ENCODE assay signal across 8 cellular contexts in genomic region chr2:200308421-200309295, GRCh38. TPM values are rescaled to one million over a fixed set of nuclear protein-coding genes. Genes with fewer than 3 reads are reported as not detected.
DNase-seq lines count a peak whose midpoint lies in the region; ATAC-seq and TF ChIP-seq lines count a peak whose summit lies in the region.

No MANE protein-coding gene starts in this region.

- no peak for ATAC-seq in GM21423 (IDR thresholded peaks at IDR 0.05; ENCODE audit: unreplicated experiment)
- no peak for ATAC-seq in stimulated activated memory B cell treated with anti-CD40 and anti-IgM and Interleukin-4, amounts not matched to agents 10 μg/mL and 1 μg/mL and 100 μg/mL, for 72 hours

- H3K4me1 Mint-ChIP-seq in stimulated activated memory B cell treated with anti-CD40 and anti-IgM and Interleukin-4, amounts not matched to agents 10 μg/mL and 1 μg/mL and 100 μg/mL, for 72 hours: peaks cover 10% of the 10 kb centered on the region

- peak overlapping the region; percentile 89 for H3K4me3 ChIP-seq in HUES48 (ENCODE audit: low read depth, low read length)
- peak overlapping the region in 2 of 3 donors; percentile 92 to 94 for H3K4me3 ChIP-seq in breast epithelium
- peak overlapping the region; percentile 53 to 71 for H3K4me3 ChIP-seq in muscle layer of colon (ENCODE audit: low read depth in 1 of 2, low read length in 2 of 2)

- no peaks in the 10 kb centered on the region for H3K9me3 Mint-ChIP-seq in stimulated activated memory B cell treated with anti-CD40 and anti-IgM and Interleukin-4, amounts not matched to agents 10 μg/mL and 1 μg/mL and 100 μg/mL, for 72 hours

- no peaks in the 10 kb centered on the region for H3K9me3 ChIP-seq in HUES48 (ENCODE audit: control insufficient read depth, insufficient read depth, low read length)
- no peaks in the 10 kb centered on the region for H3K9me3 ChIP-seq in breast epithelium
- H3K9me3 ChIP-seq in muscle layer of colon (ENCODE audit: low read length): no peaks in the 10 kb centered on the region

- H3K4me1 ChIP-seq in HUES48 (ENCODE audit: control insufficient read depth, insufficient read depth, low read length): peaks cover 61% of the 10 kb centered on the region
- H3K4me1 ChIP-seq in breast epithelium: peaks cover 0 to 8% of the 10 kb centered on the region in 2 donors
- peaks cover 30% of the 10 kb centered on the region for H3K4me1 ChIP-seq in muscle layer of colon (ENCODE audit: insufficient read depth, low read length)

- no peaks in the 10 kb centered on the region; the same call in 1 of the 2 replicates for H3K27me3 ChIP-seq in HUES48 (ENCODE audit: control insufficient read depth, insufficient read depth, low read length)
- no peaks in the 10 kb centered on the region for H3K27me3 ChIP-seq in breast epithelium
- no peaks in the 10 kb centered on the region for H3K27me3 ChIP-seq in muscle layer of colon (ENCODE audit: control insufficient read depth in 1 of 2, insufficient read depth in 2 of 2, low read length in 2 of 2)

- TF ChIP-seq POLR2A in breast epithelium (IDR thresholded peaks at IDR 0.05): no peak

- H3K36me3 ChIP-seq in HUES48 (ENCODE audit: control insufficient read depth, insufficient read depth, low read length) (no peaks in the 10 kb centered on the region), breast epithelium (no peaks in the 10 kb centered on the region), muscle layer of colon (ENCODE audit: insufficient read depth, low read length) (no peaks in the 10 kb centered on the region)

- H3K9ac ChIP-seq in HUES48 (ENCODE audit: low read depth, low read length) (peak overlapping the region; percentile 34; the same call in 1 of the 2 replicates), muscle layer of colon (ENCODE audit: low read length) (no peak overlapping the region)

- H3K4me3 Mint-ChIP-seq in stimulated activated memory B cell treated with anti-CD40 and anti-IgM and Interleukin-4, amounts not matched to agents 10 μg/mL and 1 μg/mL and 100 μg/mL, for 72 hours: no peak overlapping the region

- H3K27ac ChIP-seq in HUES48 (ENCODE audit: low read depth, low read length) (peak overlapping the region; percentile 42), breast epithelium (peak overlapping the region in 1 of 2 donors; percentile 34), muscle layer of colon (ENCODE audit: low read depth, low read length) (peak overlapping the region; percentile 53)

- DNase-seq in AG20443 (ENCODE audit: low spot score) (peak; percentile 13), breast epithelium (ENCODE audit: low spot score in 2 of 2) (no peak), AML-193 (lab: John Stamatoyannopoulos, UW) (no peak), NCI-H2171 treated with DMSO at 0.1 percent for 48 hours (lab: John Stamatoyannopoulos, UW) (no peak)

- H3K36me3 Mint-ChIP-seq in stimulated activated memory B cell treated with anti-CD40 and anti-IgM and Interleukin-4, amounts not matched to agents 10 μg/mL and 1 μg/mL and 100 μg/mL, for 72 hours: no peaks in the 10 kb centered on the region

- intact Hi-C loops in breast epithelium (cut with DNase I; ENCODE audit: low total_unique reads): no loop called here

- no peak for TF ChIP-seq CTCF in breast epithelium (IDR thresholded peaks at IDR 0.05)

- no peak overlapping the region for H3K27ac Mint-ChIP-seq in stimulated activated memory B cell treated with anti-CD40 and anti-IgM and Interleukin-4, amounts not matched to agents 10 μg/mL and 1 μg/mL and 100 μg/mL, for 72 hours

- H3K27me3 Mint-ChIP-seq in stimulated activated memory B cell treated with anti-CD40 and anti-IgM and Interleukin-4, amounts not matched to agents 10 μg/mL and 1 μg/mL and 100 μg/mL, for 72 hours: peaks cover 53% of the 10 kb centered on the region

RNA-seq across cellular contexts. Expression of gene SPATS2L, which starts 2.2 kb away (rescaled TPM):
- total RNA-seq in breast epithelium: 10 to 100 TPM; 61.3 to 67.5 (median 64.5) TPM
